ENCODE assay signal across 1 cellular context in the genomic region with DNA sequence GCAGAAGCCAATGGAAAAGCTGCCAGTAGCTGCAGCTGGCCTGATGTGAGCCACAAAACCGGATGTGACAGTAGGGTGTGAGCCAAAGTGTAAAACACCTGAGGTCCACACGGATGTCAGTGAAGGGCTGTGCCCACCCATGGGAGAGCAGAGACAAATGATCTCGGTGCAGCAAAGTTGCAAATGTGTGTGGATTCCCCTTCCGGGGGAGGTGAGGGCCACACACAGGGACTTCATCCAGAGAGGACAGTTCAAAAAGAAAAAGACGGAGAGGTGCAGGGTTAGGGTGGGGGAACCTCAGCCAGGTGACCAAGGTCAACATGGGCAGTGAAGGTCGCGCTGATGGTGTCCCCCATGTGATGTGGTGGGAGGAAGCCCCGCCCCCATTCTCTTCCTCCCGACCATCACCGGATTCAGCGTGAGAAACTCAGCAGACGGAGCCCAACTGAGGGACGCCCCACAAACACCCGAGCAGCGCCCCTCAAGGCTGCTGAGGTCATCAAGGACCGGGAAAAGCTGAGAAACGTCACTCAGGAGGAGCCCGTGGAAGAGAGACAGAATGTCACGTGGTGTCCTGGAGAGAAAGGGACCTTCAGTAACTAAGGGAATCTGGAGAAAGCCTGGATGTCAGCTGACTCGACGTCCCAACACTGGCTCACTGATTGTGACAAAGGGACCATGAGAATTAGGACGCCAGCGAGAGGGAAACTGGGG.
A peak's percentile ranks its signal among the peaks of the same experiment; 100 is the strongest.
TF ChIP-seq lines count a peak whose summit lies in the region.

No MANE protein-coding gene starts in this region.

TF ChIP-seq in HepG2, 621 proteins besides CTCF, POLR2A, EP300 and RAD21:
- no peak for TF ChIP-seq ZNF713 (CRISPR knock-in tag; IDR thresholded peaks at IDR 0.05)
- TF ChIP-seq, protein P1, sequence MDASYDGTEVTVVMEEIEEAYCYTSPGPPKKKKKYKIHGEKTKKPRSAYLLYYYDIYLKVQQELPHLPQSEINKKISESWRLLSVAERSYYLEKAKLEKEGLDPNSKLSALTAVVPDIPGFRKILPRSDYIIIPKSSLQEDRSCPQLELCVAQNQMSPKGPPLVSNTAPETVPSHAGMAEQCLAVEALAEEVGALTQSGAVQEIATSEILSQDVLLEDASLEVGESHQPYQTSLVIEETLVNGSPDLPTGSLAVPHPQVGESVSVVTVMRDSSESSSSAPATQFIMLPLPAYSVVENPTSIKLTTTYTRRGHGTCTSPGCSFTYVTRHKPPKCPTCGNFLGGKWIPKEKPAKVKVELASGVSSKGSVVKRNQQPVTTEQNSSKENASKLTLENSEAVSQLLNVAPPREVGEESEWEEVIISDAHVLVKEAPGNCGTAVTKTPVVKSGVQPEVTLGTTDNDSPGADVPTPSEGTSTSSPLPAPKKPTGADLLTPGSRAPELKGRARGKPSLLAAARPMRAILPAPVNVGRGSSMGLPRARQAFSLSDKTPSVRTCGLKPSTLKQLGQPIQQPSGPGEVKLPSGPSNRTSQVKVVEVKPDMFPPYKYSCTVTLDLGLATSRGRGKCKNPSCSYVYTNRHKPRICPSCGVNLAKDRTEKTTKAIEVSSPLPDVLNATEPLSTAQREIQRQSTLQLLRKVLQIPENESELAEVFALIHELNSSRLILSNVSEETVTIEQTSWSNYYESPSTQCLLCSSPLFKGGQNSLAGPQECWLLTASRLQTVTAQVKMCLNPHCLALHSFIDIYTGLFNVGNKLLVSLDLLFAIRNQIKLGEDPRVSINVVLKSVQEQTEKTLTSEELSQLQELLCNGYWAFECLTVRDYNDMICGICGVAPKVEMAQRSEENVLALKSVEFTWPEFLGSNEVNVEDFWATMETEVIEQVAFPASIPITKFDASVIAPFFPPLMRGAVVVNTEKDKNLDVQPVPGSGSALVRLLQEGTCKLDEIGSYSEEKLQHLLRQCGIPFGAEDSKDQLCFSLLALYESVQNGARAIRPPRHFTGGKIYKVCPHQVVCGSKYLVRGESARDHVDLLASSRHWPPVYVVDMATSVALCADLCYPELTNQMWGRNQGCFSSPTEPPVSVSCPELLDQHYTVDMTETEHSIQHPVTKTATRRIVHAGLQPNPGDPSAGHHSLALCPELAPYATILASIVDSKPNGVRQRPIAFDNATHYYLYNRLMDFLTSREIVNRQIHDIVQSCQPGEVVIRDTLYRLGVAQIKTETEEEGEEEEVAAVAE (CRISPR knock-in tag; IDR thresholded peaks at IDR 0.05; ENCODE audit: borderline replicate concordance): no peak
- TF ChIP-seq ISX (CRISPR knock-in tag; conservative IDR thresholded peaks at IDR 0.05): no peak
- TF ChIP-seq ISL2 (CRISPR knock-in tag; IDR thresholded peaks at IDR 0.05): no peak
- no peak for TF ChIP-seq ZNF251 (CRISPR knock-in tag; IDR thresholded peaks at IDR 0.05)
- TF ChIP-seq CREB1 (IDR thresholded peaks at IDR 0.05): peak; percentile 36; the same call in 1 of the 2 replicates
- no peak for TF ChIP-seq CREB1 (CRISPR knock-in tag; IDR thresholded peaks at IDR 0.05)
- no peak for TF ChIP-seq CCAR2 (optimal IDR thresholded peaks at IDR 0.05; ENCODE audit: low read depth, low read length)
- peak; percentile 53; the same call in 1 of the 2 replicates for TF ChIP-seq RAD51 (IDR thresholded peaks at IDR 0.05; ENCODE audit: borderline replicate concordance)
- TF ChIP-seq, protein P2, sequence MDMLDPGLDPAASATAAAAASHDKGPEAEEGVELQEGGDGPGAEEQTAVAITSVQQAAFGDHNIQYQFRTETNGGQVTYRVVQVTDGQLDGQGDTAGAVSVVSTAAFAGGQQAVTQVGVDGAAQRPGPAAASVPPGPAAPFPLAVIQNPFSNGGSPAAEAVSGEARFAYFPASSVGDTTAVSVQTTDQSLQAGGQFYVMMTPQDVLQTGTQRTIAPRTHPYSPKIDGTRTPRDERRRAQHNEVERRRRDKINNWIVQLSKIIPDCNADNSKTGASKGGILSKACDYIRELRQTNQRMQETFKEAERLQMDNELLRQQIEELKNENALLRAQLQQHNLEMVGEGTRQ (IDR thresholded peaks at IDR 0.05; ENCODE audit: low read depth, low read length): peak; percentile 63
- TF ChIP-seq, protein P2 (CRISPR knock-in tag; IDR thresholded peaks at IDR 0.05; ENCODE audit: borderline replicate concordance): no peak
